In the genomic region with DNA sequence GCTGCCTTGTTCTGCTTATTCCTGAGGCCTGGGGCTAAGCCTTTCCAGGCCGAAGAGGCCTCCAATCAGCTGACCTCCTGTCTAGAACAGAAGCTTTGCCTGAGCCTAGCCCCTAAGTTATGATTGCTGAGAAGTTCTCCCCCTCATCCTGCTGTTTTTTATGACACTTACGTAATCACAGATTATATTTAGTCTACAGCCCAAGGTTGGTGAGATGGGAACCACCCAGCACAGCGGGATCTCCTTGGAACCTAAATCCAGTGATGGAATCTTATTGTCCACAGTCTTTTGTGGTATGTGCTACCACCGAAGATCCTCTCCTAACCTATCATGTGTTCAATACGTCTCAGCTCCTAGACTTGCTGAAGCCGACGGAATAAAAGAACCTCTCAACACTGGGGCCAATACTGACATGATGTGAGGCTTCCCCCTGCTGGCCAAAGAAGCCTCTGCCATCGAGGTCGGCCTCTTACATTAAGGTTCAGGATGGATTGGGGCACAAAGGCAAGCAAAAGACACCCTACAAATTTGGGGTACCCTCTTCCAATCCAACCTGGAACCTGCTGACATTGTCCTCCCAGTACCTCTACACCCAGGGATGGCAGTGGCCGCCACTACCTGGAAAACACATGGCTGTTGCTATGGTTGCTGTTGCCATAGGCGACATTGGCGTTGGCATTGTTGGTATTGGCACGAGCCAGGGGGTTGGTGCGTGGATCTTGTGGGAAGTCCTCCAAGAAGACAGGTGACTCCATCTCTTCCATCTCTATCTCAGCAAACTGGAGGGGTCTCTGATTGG, we compare ENCODE assay signal across 8 cellular contexts. TPM values are rescaled to one million over a fixed set of nuclear protein-coding genes. Genes with fewer than 3 reads are reported as not detected.
DNase-seq lines count a peak whose midpoint lies in the region; ATAC-seq and TF ChIP-seq lines count a peak whose summit lies in the region.

No MANE protein-coding gene starts in this region.

- peak; percentile 86 for TF ChIP-seq CTCF in mesothelial cell of epicardium (IDR thresholded peaks at IDR 0.05; ENCODE audit: unreplicated experiment)

- H3K4me1 Mint-ChIP-seq in activated CD4-positive, alpha-beta memory T cell treated with anti-CD3 and anti-CD28 coated beads for 36 hours (ENCODE audit: low read depth), result peaks cover 3% of the 10 kb centered on the region
- H3K4me1 Mint-ChIP-seq in mesothelial cell of epicardium, result peaks cover 2% of the 10 kb centered on the region

- H3K27me3 Mint-ChIP-seq in activated CD4-positive, alpha-beta memory T cell treated with anti-CD3 and anti-CD28 coated beads for 36 hours, result no peaks in the 10 kb centered on the region
- peaks cover 16% of the 10 kb centered on the region for H3K27me3 Mint-ChIP-seq in mesothelial cell of epicardium (ENCODE audit: low read depth)

- H3K27ac Mint-ChIP-seq in activated CD4-positive, alpha-beta memory T cell treated with anti-CD3 and anti-CD28 coated beads for 36 hours, result no peak overlapping the region
- no peak overlapping the region for H3K27ac Mint-ChIP-seq in mesothelial cell of epicardium

- no peak overlapping the region for H3K4me3 Mint-ChIP-seq in activated CD4-positive, alpha-beta memory T cell treated with anti-CD3 and anti-CD28 coated beads for 36 hours
- no peak overlapping the region for H3K4me3 Mint-ChIP-seq in mesothelial cell of epicardium

- ATAC-seq in HG03378 (IDR thresholded peaks at IDR 0.05; ENCODE audit: unreplicated experiment), result peak; percentile 75

- DNase-seq in NCI-H748 (lab: John Stamatoyannopoulos, UW; ENCODE audit: unreplicated experiment) (peak; percentile 68), NCI-H748 treated with DMSO at 0.1 percent for 48 hours (lab: John Stamatoyannopoulos, UW) (no peak), NCI-H69 (lab: John Stamatoyannopoulos, UW) (peak; percentile 80), mesothelial cell of epicardium (ENCODE audit: low spot score in 2 of 2, unreplicated experiment in 2 of 2) (peak in 1 of 2 experiments; percentile 67)
- peak; percentile 81 for DNase-seq in activated CD4-positive, alpha-beta memory T cell treated with anti-CD3 and anti-CD28 coated beads for 36 hours
- peak; percentile 59 for DNase-seq in effector CD8-positive, alpha-beta T cell (lab: John Stamatoyannopoulos, UW)
- DNase-seq in stimulated activated CD8-positive, alpha-beta memory T cell treated with anti-CD3 and anti-CD28 coated beads, Interleukin-7, amount 100 ng/mL, for 24 hours (ENCODE audit: low read depth), result peak; percentile 39

- POLR2A ChIA-PET in activated CD4-positive, alpha-beta memory T cell treated with anti-CD3 and anti-CD28 coated beads for 36 hours (lab: Charles Lee), result interaction anchor here (1.0 kb wide), 1 partner anchor 70 kb away, joined by 4 read pairs; no protein-coding TSS in a partner anchor

- CTCF ChIA-PET in activated CD4-positive, alpha-beta memory T cell treated with anti-CD3 and anti-CD28 coated beads for 36 hours (lab: Charles Lee), result interaction anchor here (0.7 to 12.7 kb wide), 14 partner anchors 9 to 420 kb away, joined by 3 to 433 read pairs (median 7); a partner anchor contains a TSS

- H3K9me3 Mint-ChIP-seq in activated CD4-positive, alpha-beta memory T cell treated with anti-CD3 and anti-CD28 coated beads for 36 hours, result no peaks in the 10 kb centered on the region
- H3K9me3 Mint-ChIP-seq in mesothelial cell of epicardium, result no peaks in the 10 kb centered on the region

- intact Hi-C loops in activated CD4-positive, alpha-beta memory T cell treated with anti-CD3 and anti-CD28 coated beads for 36 hours (cut with micrococcal nuclease), result loop anchor here (1.0 to 5.0 kb wide), 5 partner anchors 16 to 421 kb away; no protein-coding TSS in a partner anchor

- no peaks in the 10 kb centered on the region for H3K36me3 Mint-ChIP-seq in activated CD4-positive, alpha-beta memory T cell treated with anti-CD3 and anti-CD28 coated beads for 36 hours
- H3K36me3 Mint-ChIP-seq in mesothelial cell of epicardium, result no peaks in the 10 kb centered on the region

RNA-seq across cellular contexts. Expression of a gene that starts 19.3 kb away (rescaled TPM):
- total RNA-seq in activated CD4-positive, alpha-beta memory T cell treated with anti-CD3 and anti-CD28 coated beads for 36 hours, result 10 to 100 TPM; 56.6 to 58.7 TPM
- 6.5 to 7.0 TPM (median 6.9 TPM) in 3 replicates for total RNA-seq in mesothelial cell of epicardium
